In genomic region chr1:37861151-37861550, GRCh38 we compare ENCODE assay signal across 31 cellular contexts. TPM values are rescaled to one million over a fixed set of nuclear protein-coding genes. Genes with fewer than 3 reads are reported as not detected.
DNase-seq lines count a peak whose midpoint lies in the region; ATAC-seq and TF ChIP-seq lines count a peak whose summit lies in the region.
"Had no signal": no experiment of that assay in that cellular context is flagged by ENCODE, and none has a peak within 500 bp of the region (broad histone marks: within the 10 kb centered on the region; RNA-seq: fewer than 3 reads in every experiment).

No MANE protein-coding gene starts in this region.

- WGBS in trophoblast cell (ENCODE audit: extremely low coverage, insufficient coverage, insufficient read length): no CpG with 5 or more reads among the region's 4 CpGs

- no peak overlapping the region for H3K4ac ChIP-seq in trophoblast cell (ENCODE audit: low read depth, low read length)

- intact Hi-C loops in activated CD4-positive, alpha-beta T cell treated with anti-CD3 and anti-CD28 coated beads for 36 hours (cut with DNase I, micrococcal nuclease): no loop called here
- intact Hi-C loops in OCI-LY7 (cut with micrococcal nuclease; ENCODE audit: unreplicated experiment): no loop called here

- no peak overlapping the region for H3K23ac ChIP-seq in trophoblast cell (ENCODE audit: low read length)

- H3K9me3 ChIP-seq in OCI-LY7 (ENCODE audit: low read length) (no peaks in the 10 kb centered on the region), trophoblast cell (ENCODE audit: insufficient read depth, low read depth, low read length) (peaks cover 1% of the 10 kb centered on the region)
- H3K9me3 ChIP-seq: HAP-1, heart left ventricle, MG63, SJCRH30, upper lobe of left lung had no signal

- in situ Hi-C loops in brain microvascular endothelial cell (cut with HindIII; ENCODE audit: low pct_ligation_motif_present, low sequenced_read_pairs): no loop called here

- no peak overlapping the region for H3K14ac ChIP-seq in trophoblast cell (ENCODE audit: low read length)

- no peak overlapping the region for H4K8ac ChIP-seq in trophoblast cell (ENCODE audit: low read depth, low read length)

- H3K27me3 ChIP-seq in trophoblast cell (ENCODE audit: insufficient read depth, low read length) (no peaks in the 10 kb centered on the region), brain microvascular endothelial cell (replicated peaks) (no peaks in the 10 kb centered on the region)
- H3K27me3 ChIP-seq: heart left ventricle, MG63, SJCRH30, upper lobe of left lung had no signal

- peaks cover 13% of the 10 kb centered on the region; the same call in 1 of the 2 replicates for H4K20me1 ChIP-seq in OCI-LY7 (ENCODE audit: insufficient read depth, low read length)

- CTCF ChIA-PET in activated CD4-positive, alpha-beta T cell treated with anti-CD3 and anti-CD28 coated beads for 36 hours (lab: Charles Lee): interaction anchor here (0.6 to 1.7 kb wide), 2 partner anchors 12 to 177 kb away, joined by 3 read pairs; no protein-coding TSS in a partner anchor
- CTCF ChIA-PET in OCI-LY7 (lab: Charles Lee; ENCODE audit: unreplicated experiment): interaction anchor here (0.6 kb wide), 1 partner anchor 53 kb away, joined by 3 read pairs; the partner anchor contains the start of genes C1orf122 and YRDC

- peaks cover 58% of the 10 kb centered on the region for H3K36me3 ChIP-seq in OCI-LY7 (ENCODE audit: insufficient read depth, low read length)
- peaks cover 12 to 26% of the 10 kb centered on the region in 2 experiments for H3K36me3 ChIP-seq in trophoblast cell (ENCODE audit: control insufficient read depth in 1 of 2, insufficient read depth in 2 of 2, low read length in 2 of 2)
- H3K36me3 ChIP-seq in brain microvascular endothelial cell (replicated peaks): peaks cover 15% of the 10 kb centered on the region

- H3K4me3 ChIP-seq in OCI-LY7 (ENCODE audit: low read depth, low read length, poor library complexity, severe bottlenecking) (no peak overlapping the region), epithelial cell of esophagus (ENCODE audit: low read length) (no peak overlapping the region), trophoblast cell (ENCODE audit: low read depth, low read length) (no peak overlapping the region), brain microvascular endothelial cell (ENCODE audit: low read depth, low read length) (no peak overlapping the region)
- H3K4me3 ChIP-seq: HAP-1 had no signal

- no peaks in the 10 kb centered on the region for H3K27me3 Mint-ChIP-seq in activated CD4-positive, alpha-beta T cell treated with anti-CD3 and anti-CD28 coated beads for 36 hours
- H3K27me3 Mint-ChIP-seq: central memory CD8-positive, alpha-beta T cell; memory B cell; T-cell had no signal

- H2AFZ ChIP-seq in OCI-LY7 (ENCODE audit: low read length) (no peak overlapping the region), trophoblast cell (ENCODE audit: insufficient read depth, low read length, poor library complexity) (no peak overlapping the region)

- H3K27ac Mint-ChIP-seq in activated CD4-positive, alpha-beta T cell treated with anti-CD3 and anti-CD28 coated beads for 36 hours: no peak overlapping the region

- ATAC-seq in activated CD4-positive, alpha-beta T cell treated with anti-CD3 and anti-CD28 coated beads for 36 hours: no peak
- ATAC-seq in HG02759 (IDR thresholded peaks at IDR 0.05; ENCODE audit: unreplicated experiment): no peak
- ATAC-seq: GM12878, heart left ventricle, left colon, T-cell had no signal

- peaks cover 40% of the 10 kb centered on the region for H3K4me1 Mint-ChIP-seq in activated CD4-positive, alpha-beta T cell treated with anti-CD3 and anti-CD28 coated beads for 36 hours

- no peak overlapping the region for H3K18ac ChIP-seq in trophoblast cell (ENCODE audit: low read length)

- H3K4me2 ChIP-seq in OCI-LY7 (ENCODE audit: low read length) (peak overlapping the region; percentile 78; the same call in 1 of the 2 replicates), trophoblast cell (ENCODE audit: low read length) (no peak overlapping the region)

- no peaks in the 10 kb centered on the region for H3K9me2 ChIP-seq in OCI-LY7 (ENCODE audit: insufficient read depth, low read length)

- no peak overlapping the region for H2BK12ac ChIP-seq in trophoblast cell (ENCODE audit: low read length)

- no peak for DNase-seq in activated CD4-positive, alpha-beta T cell treated with anti-CD3 and anti-CD28 coated beads for 36 hours
- no peak for DNase-seq in activated CD4-positive, alpha-beta T cell treated with anti-CD3 and anti-CD28 coated beads for 48 hours
- DNase-seq in OCI-LY7 (ENCODE audit: low spot score) (peak; percentile 11), epithelial cell of esophagus (ENCODE audit: low read depth) (peak; percentile 87), trophoblast cell (peak; percentile 92 to 93), amniotic stem cell (lab: John Stamatoyannopoulos, UW) (no peak), brain microvascular endothelial cell (no peak)
- DNase-seq: 8988T; activated CD4-positive, alpha-beta T cell treated with anti-CD3 and anti-CD28 coated beads for 1 hour; activated CD8-positive, alpha-beta memory T cell treated with anti-CD3 and anti-CD28 coated beads for 24 hours; activated naive CD4-positive, alpha-beta T cell treated with Interleukin-2 at 50 U/mL for 16 hours; activated T-cell treated with anti-CD3 and anti-CD28 coated beads, Interleukin-2, amount 50 U/mL, for 1 hour; AML-193; aorta; DMS153; heart left ventricle; left colon; MG63; NCI-H1417; NCI-H2081; NCI-H774; OCI-M1; SJCRH30; stimulated activated CD4-positive, alpha-beta T cell treated with anti-CD3 and anti-CD28 coated beads, Interleukin-1b, Interleukin-23, amount 100 ng/mL, for 48 hours; T-cell; upper lobe of left lung had no signal

- H3K36me3 Mint-ChIP-seq in activated CD4-positive, alpha-beta T cell treated with anti-CD3 and anti-CD28 coated beads for 36 hours (ENCODE audit: low read depth): peaks cover 29% of the 10 kb centered on the region

- no TSS peak for BruUV-seq in OCI-LY7 (replicated peaks; lab: Mats Ljungman, UMichigan)

- no peak overlapping the region for H2BK5ac ChIP-seq in trophoblast cell (ENCODE audit: low read depth, low read length, poor library complexity)

- H4K91ac ChIP-seq in trophoblast cell (ENCODE audit: low read depth, low read length): no peak overlapping the region

- no peak overlapping the region for H2AK5ac ChIP-seq in trophoblast cell (ENCODE audit: low read length)

- H4K12ac ChIP-seq in trophoblast cell (ENCODE audit: low read depth, low read length): no peak overlapping the region

- POLR2A ChIA-PET in activated CD4-positive, alpha-beta T cell treated with anti-CD3 and anti-CD28 coated beads for 36 hours (lab: Charles Lee): no interaction called here
- POLR2A ChIA-PET in OCI-LY7 (lab: Charles Lee): interaction anchor here (0.7 kb wide), 1 partner anchor 96 kb away, joined by 6 read pairs; no protein-coding TSS in a partner anchor

- H3K9me3 Mint-ChIP-seq in activated CD4-positive, alpha-beta T cell treated with anti-CD3 and anti-CD28 coated beads for 36 hours (ENCODE audit: low read depth): no peaks in the 10 kb centered on the region
- H3K9me3 Mint-ChIP-seq: central memory CD8-positive, alpha-beta T cell; memory B cell; T-cell had no signal

- peaks cover 8% of the 10 kb centered on the region for H3K79me1 ChIP-seq in trophoblast cell (ENCODE audit: low read length)

- peak overlapping the region; percentile 87 for H3K4me3 Mint-ChIP-seq in activated CD4-positive, alpha-beta T cell treated with anti-CD3 and anti-CD28 coated beads for 36 hours

- H2BK120ac ChIP-seq in trophoblast cell (ENCODE audit: insufficient read depth, low read length, poor library complexity): no peak overlapping the region

- TF ChIP-seq CTCF in OCI-LY7 (conservative IDR thresholded peaks at IDR 0.05; ENCODE audit: low read length): no peak
- TF ChIP-seq CTCF in epithelial cell of esophagus (IDR thresholded peaks at IDR 0.05; ENCODE audit: insufficient read depth, low read depth, low read length, missing control alignments): no peak
- TF ChIP-seq CTCF in brain microvascular endothelial cell (IDR thresholded peaks at IDR 0.05; ENCODE audit: low read depth, low read length, missing control alignments): no peak

- H3K79me2 ChIP-seq in OCI-LY7 (ENCODE audit: insufficient read depth, low read depth, low read length) (peaks cover 19% of the 10 kb centered on the region; the same call in 1 of the 2 replicates), trophoblast cell (ENCODE audit: control insufficient read depth, insufficient read depth, low read length, poor library complexity) (peaks cover 5% of the 10 kb centered on the region)

- peaks cover 25% of the 10 kb centered on the region for H3K4me1 ChIP-seq in OCI-LY7 (ENCODE audit: insufficient read depth, low read length, poor library complexity, severe bottlenecking)
- H3K4me1 ChIP-seq in trophoblast cell (ENCODE audit: control insufficient read depth in 1 of 2, insufficient read depth in 2 of 2, low read length in 2 of 2): peaks cover 0 to 3% of the 10 kb centered on the region in 2 experiments
- H3K4me1 ChIP-seq: SJCRH30 had no signal

- H3K9ac ChIP-seq in trophoblast cell (ENCODE audit: low read length): peak overlapping the region; percentile 48

- H3K27ac ChIP-seq in OCI-LY7 (ENCODE audit: low read depth, low read length, poor library complexity, severe bottlenecking) (no peak overlapping the region), trophoblast cell (ENCODE audit: low read depth, low read length) (no peak overlapping the region), brain microvascular endothelial cell (no peak overlapping the region)
- H3K27ac ChIP-seq: SJCRH30 had no signal

RNA-seq across cellular contexts. Expression of gene MTF1, which starts 1.8 kb away (rescaled TPM):
- total RNA-seq in activated CD4-positive, alpha-beta T cell treated with anti-CD3 and anti-CD28 coated beads for 36 hours: 10 to 100 TPM; 16.1 to 23.8 TPM
- total RNA-seq in OCI-LY7 (2014; rRNA removed; shearing (Covaris generic)): 1.6 and 1.8 TPM in 2 replicates
- 12.7 and 16.5 TPM in 2 replicates for total RNA-seq in OCI-LY7 (2022)
- 4.3 and 4.5 TPM in 2 replicates for polyA plus RNA-seq in trophoblast cell (2013)

RNA-seq across cellular contexts. Expression of gene YRDC, which starts 53.1 kb away (rescaled TPM):
- total RNA-seq in activated CD4-positive, alpha-beta T cell treated with anti-CD3 and anti-CD28 coated beads for 36 hours: 10 to 100 TPM; 22.9 to 36.3 TPM
- total RNA-seq in OCI-LY7 (2014; rRNA removed; shearing (Covaris generic)): 27.6 and 33.6 TPM in 2 replicates
- total RNA-seq in OCI-LY7 (2022): 24.4 and 28.0 TPM in 2 replicates
- 22.4 and 22.8 TPM in 2 replicates for polyA plus RNA-seq in trophoblast cell (2013)

RNA-seq across cellular contexts. Expression of gene C1orf122, which starts 53.6 kb away (rescaled TPM):
- 10 to 100 TPM; 10.8 to 17.9 TPM for total RNA-seq in activated CD4-positive, alpha-beta T cell treated with anti-CD3 and anti-CD28 coated beads for 36 hours
- total RNA-seq in OCI-LY7 (2014; rRNA removed; shearing (Covaris generic)): 18.9 and 26.0 TPM in 2 replicates
- 21.4 and 29.7 TPM in 2 replicates for total RNA-seq in OCI-LY7 (2022)
- polyA plus RNA-seq in trophoblast cell (2013): 56.6 and 58.3 TPM in 2 replicates

Comparison
In these comparisons a context has a peak if more than half of its experiments do, and no peak if none do; other contexts are left out.
1. DNase-seq: peak in OCI-LY7 (single experiment), epithelial cell of esophagus (single experiment) and trophoblast cell (2 of 2); none in activated CD4-positive, alpha-beta T cell treated with anti-CD3 and anti-CD28 coated beads for 36 hours (single experiment), activated CD4-positive, alpha-beta T cell treated with anti-CD3 and anti-CD28 coated beads for 48 hours (single experiment), amniotic stem cell (single experiment) and brain microvascular endothelial cell (single experiment).